1 cellular context compared by ENCODE assay signal in genomic region chr15:89768071-89768500, GRCh38.
TF ChIP-seq lines count a peak whose summit lies in the region.

No MANE protein-coding gene starts in this region.

TF ChIP-seq in SK-N-SH treated with all-trans-retinoic acid at 6 μM for 48 hours, 23 proteins besides CTCF, POLR2A, EP300 and RAD21 (continued from another document):
- TF ChIP-seq TSHZ2 (CRISPR knock-in tag; IDR thresholded peaks at IDR 0.05), result no peak
- TF ChIP-seq CSDC2 (CRISPR knock-in tag; IDR thresholded peaks at IDR 0.05), result no peak
- no peak for TF ChIP-seq TCF4 (CRISPR knock-in tag; IDR thresholded peaks at IDR 0.05; ENCODE audit: borderline replicate concordance)
- TF ChIP-seq ZFP30 (CRISPR knock-in tag; IDR thresholded peaks at IDR 0.05), result no peak
TF ChIP-seq in SK-N-SH treated with all-trans-retinoic acid at 6 μM for 48 hours: peak in this region for 0.
